In genomic region chr11:45332486-45332934, GRCh38 we compare ENCODE assay signal across 8 cellular contexts.
A peak's percentile ranks its signal among the peaks of the same experiment; 100 is the strongest.
DNase-seq lines count a peak whose midpoint lies in the region; ATAC-seq and TF ChIP-seq lines count a peak whose summit lies in the region.

No MANE protein-coding gene starts in this region.

- H3K4me3 ChIP-seq in HL-60 (replicated peaks; ENCODE audit: insufficient read depth, low read length), result no peak overlapping the region
- H3K4me3 ChIP-seq in astrocyte of the spinal cord (ENCODE audit: low read depth, low read length), result no peak overlapping the region

- in situ Hi-C loops in astrocyte of the spinal cord (cut with HindIII; ENCODE audit: low sequenced_read_pairs), result loop anchor here (25.0 kb wide), 1 partner anchor 220 kb away; no protein-coding TSS in a partner anchor

- DNase-seq in D341Med (ENCODE audit: low spot score) (peak; percentile 80), HL-60 (ENCODE audit: low read depth in 1 of 2, low spot score in 1 of 2) (no peak), RKO (ENCODE audit: low spot score) (peak; percentile 20), astrocyte of the spinal cord (ENCODE audit: low read depth, low spot score) (peak; percentile 30), inferior parietal cortex (ENCODE audit: extremely low spot score) (peak; percentile 68)
- DNase-seq in stimulated activated CD4-positive, alpha-beta T cell treated with anti-CD3 and anti-CD28 coated beads, Interleukin-2, amount 100 ng/mL, for 4 hours (ENCODE audit: low read depth), result peak; percentile 19

- no peak overlapping the region for H3K27ac ChIP-seq in HL-60 (replicated peaks)

- TF ChIP-seq CTCF in HL-60 (IDR thresholded peaks at IDR 0.05; ENCODE audit: insufficient read depth, low read length), result peak; percentile 10
- TF ChIP-seq CTCF in astrocyte of the spinal cord (IDR thresholded peaks at IDR 0.05; ENCODE audit: low read depth, low read length), result peak; percentile 65

- H3K27me3 ChIP-seq in HL-60 (ENCODE audit: insufficient read depth, poor library complexity, severe bottlenecking), result peaks cover 3% of the 10 kb centered on the region

- ATAC-seq in HG03571 (IDR thresholded peaks at IDR 0.05; ENCODE audit: unreplicated experiment) (no peak), HG02571 (IDR thresholded peaks at IDR 0.05; ENCODE audit: unreplicated experiment) (no peak)

Comparison
In these comparisons a context has a peak if more than half of its experiments do, and no peak if none do; other contexts are left out.
1. DNase-seq: peak in D341Med (single experiment), RKO (single experiment), astrocyte of the spinal cord (single experiment), inferior parietal cortex (single experiment) and stimulated activated CD4-positive, alpha-beta T cell treated with anti-CD3 and anti-CD28 coated beads, Interleukin-2, amount 100 ng/mL, for 4 hours (single experiment); none in HL-60 (0 of 2).